ENCODE assay signal across 17 cellular contexts in genomic region chr15:40999190-40999589, GRCh38. TPM values are rescaled to one million over a fixed set of nuclear protein-coding genes. Genes with fewer than 3 reads are reported as not detected.
DNase-seq lines count a peak whose midpoint lies in the region; TF ChIP-seq lines count a peak whose summit lies in the region.
"Had no signal": no experiment of that assay in that cellular context is flagged by ENCODE, and none has a peak within 500 bp of the region (broad histone marks: within the 10 kb centered on the region; RNA-seq: fewer than 3 reads in every experiment).

No MANE protein-coding gene starts in this region.

- H3K4me1 Mint-ChIP-seq in Calu3 (ENCODE audit: low read depth, unreplicated experiment): no peaks in the 10 kb centered on the region
- H3K4me1 Mint-ChIP-seq: activated CD4-positive, alpha-beta T cell treated with anti-CD3 and anti-CD28 coated beads for 36 hours had no signal

- TF ChIP-seq EP300 in suprapubic skin (IDR thresholded peaks at IDR 0.05): no peak

- H2BK12ac ChIP-seq in mesenchymal stem cell (ENCODE audit: low read length in 2 of 2): no peak overlapping the region

- H3K4me2 ChIP-seq in PC-9 (no peak overlapping the region), mesenchymal stem cell (ENCODE audit: low read length, poor library complexity, severe bottlenecking) (no peak overlapping the region)

- no peak overlapping the region for H3K4me3 Mint-ChIP-seq in Calu3 (ENCODE audit: low read depth, unreplicated experiment)
- H3K4me3 Mint-ChIP-seq: activated CD4-positive, alpha-beta T cell treated with anti-CD3 and anti-CD28 coated beads for 36 hours had no signal

- no peak overlapping the region for H3K14ac ChIP-seq in mesenchymal stem cell (ENCODE audit: low read length in 2 of 2)

- peaks cover 12% of the 10 kb centered on the region for H3F3A ChIP-seq in PC-9 (ENCODE audit: insufficient read depth, low read depth)

- TF ChIP-seq CTCF in PC-9 (conservative IDR thresholded peaks at IDR 0.05) (no peak), Calu3 (IDR thresholded peaks at IDR 0.05; ENCODE audit: unreplicated experiment) (no peak), suprapubic skin (IDR thresholded peaks at IDR 0.05) (no peak)

- WGBS in mesenchymal stem cell: 12% methylated on average over 2 of the region's 4 CpGs
- WGBS in suprapubic skin: 95% methylated on average over 4 of the region's 4 CpGs

- no peaks in the 10 kb centered on the region for H3K9me3 Mint-ChIP-seq in Calu3 (ENCODE audit: low read depth, unreplicated experiment)

- H3K9me2 ChIP-seq in PC-9 (ENCODE audit: insufficient read depth): no peaks in the 10 kb centered on the region

- H2AFZ ChIP-seq in PC-9 (no peak overlapping the region), mesenchymal stem cell (ENCODE audit: low read depth, low read length) (no peak overlapping the region)

- H3K4me3 ChIP-seq in PC-9 (no peak overlapping the region), mesenchymal stem cell (ENCODE audit: insufficient read depth in 1 of 2, low read depth in 1 of 2, low read length in 2 of 2) (no peak overlapping the region), suprapubic skin (no peak overlapping the region)
- H3K4me3 ChIP-seq: left ventricle myocardium inferior had no signal

- no peak overlapping the region for H3K4ac ChIP-seq in mesenchymal stem cell (ENCODE audit: low read depth in 1 of 2, low read length in 2 of 2)

- H2BK15ac ChIP-seq in mesenchymal stem cell (ENCODE audit: low read depth, poor library complexity, severe bottlenecking): no peak overlapping the region

- H3K27ac ChIP-seq in PC-9 (peak overlapping the region; percentile 84), mesenchymal stem cell (ENCODE audit: low read length, poor library complexity, severe bottlenecking) (no peak overlapping the region), suprapubic skin (no peak overlapping the region)
- H3K27ac ChIP-seq: C4-2B, HL-60, left ventricle myocardium inferior had no signal

- DNase-seq in COLO829 (ENCODE audit: low spot score) (peak; percentile 46), PC-9 (peak in 1 of 2 experiments; percentile 86), dermis blood vessel endothelial cell (peak; percentile 70), mesenchymal stem cell (peak; percentile 95), Calu3 (no peak), suprapubic skin (ENCODE audit: low spot score in 2 of 2) (no peak), NCI-H2227 treated with DMSO at 0.1 percent for 48 hours (lab: John Stamatoyannopoulos, UW) (no peak)
- no peak for DNase-seq in central memory CD4-positive, alpha-beta T cell
- DNase-seq: activated CD4-positive, alpha-beta T cell treated with anti-CD3 and anti-CD28 coated beads for 36 hours; activated naive CD4-positive, alpha-beta T cell; left ventricle myocardium inferior; NCI-H1436 treated with DMSO at 0.1 percent for 48 hours; occipital lobe; SHP77; stimulated activated CD4-positive, alpha-beta T cell treated with anti-CD3 and anti-CD28 coated beads, Interleukin-2, amount 100 ng/mL, for 48 hours had no signal

- intact Hi-C loops in PC-9 (cut with micrococcal nuclease; ENCODE audit: unreplicated experiment): no loop called here
- intact Hi-C loops in Calu3 (cut with micrococcal nuclease; ENCODE audit: unreplicated experiment): no loop called here

- no peak overlapping the region for H3K9ac ChIP-seq in mesenchymal stem cell (ENCODE audit: low read length)

- BruUV-seq in PC-9 (replicated peaks; lab: Mats Ljungman, UMichigan) (no TSS peak), Calu3 (replicated peaks; lab: Mats Ljungman, UMichigan) (no TSS peak)

- H4K91ac ChIP-seq in mesenchymal stem cell (ENCODE audit: low read length): no peak overlapping the region

- H3K9me3 ChIP-seq in PC-9 (ENCODE audit: insufficient read depth, low read depth): no peaks in the 10 kb centered on the region
- no peaks in the 10 kb centered on the region for H3K9me3 ChIP-seq in mesenchymal stem cell (ENCODE audit: control insufficient read depth, low read length)
- no peaks in the 10 kb centered on the region for H3K9me3 ChIP-seq in suprapubic skin
- H3K9me3 ChIP-seq: left ventricle myocardium inferior had no signal

- H3K27ac Mint-ChIP-seq in Calu3 (ENCODE audit: unreplicated experiment): no peak overlapping the region
- H3K27ac Mint-ChIP-seq: activated CD4-positive, alpha-beta T cell treated with anti-CD3 and anti-CD28 coated beads for 36 hours had no signal

- H3K79me1 ChIP-seq in mesenchymal stem cell (replicated peaks; ENCODE audit: low read length, poor library complexity, severe bottlenecking): peaks cover 12% of the 10 kb centered on the region

- H3K79me2 ChIP-seq in PC-9 (ENCODE audit: low read depth): no peaks in the 10 kb centered on the region

- no peak for TF ChIP-seq POLR2A in suprapubic skin (IDR thresholded peaks at IDR 0.05)

- H3K36me3 ChIP-seq in PC-9 (ENCODE audit: low read depth): peaks cover 4% of the 10 kb centered on the region; the same call in 1 of the 2 replicates
- H3K36me3 ChIP-seq in mesenchymal stem cell (ENCODE audit: control insufficient read depth in 1 of 2, insufficient read depth in 2 of 2, low read depth in 1 of 2, low read length in 2 of 2): peaks cover 16 to 77% of the 10 kb centered on the region in 2 experiments
- peaks cover 54% of the 10 kb centered on the region for H3K36me3 ChIP-seq in suprapubic skin

- H3K36me3 Mint-ChIP-seq in Calu3 (ENCODE audit: insufficient read depth, unreplicated experiment): no peaks in the 10 kb centered on the region

- no peak overlapping the region for H3K23ac ChIP-seq in mesenchymal stem cell (ENCODE audit: low read length in 2 of 2)

- peaks cover 10% of the 10 kb centered on the region for H3K4me1 ChIP-seq in PC-9 (replicated peaks; ENCODE audit: insufficient read depth)
- peaks cover 1% of the 10 kb centered on the region for H3K4me1 ChIP-seq in mesenchymal stem cell (ENCODE audit: control insufficient read depth, insufficient read depth, low read depth, low read length)
- H3K4me1 ChIP-seq in suprapubic skin: no peaks in the 10 kb centered on the region

- H2BK5ac ChIP-seq in mesenchymal stem cell (ENCODE audit: low read depth, low read length, poor library complexity, severe bottlenecking): no peak overlapping the region

- CTCF ChIA-PET in PC-9 (lab: Charles Lee) (no interaction called here), Calu3 (lab: Charles Lee) (no interaction called here)

- H3K27me3 ChIP-seq in PC-9 (ENCODE audit: insufficient read depth, low read depth): no peaks in the 10 kb centered on the region
- H3K27me3 ChIP-seq in mesenchymal stem cell (ENCODE audit: control insufficient read depth in 1 of 2, insufficient read depth in 1 of 2, low read length in 2 of 2): no peaks in the 10 kb centered on the region
- H3K27me3 ChIP-seq in suprapubic skin: no peaks in the 10 kb centered on the region

- no peaks in the 10 kb centered on the region for H3K27me3 Mint-ChIP-seq in Calu3 (ENCODE audit: unreplicated experiment)
- H3K27me3 Mint-ChIP-seq: activated CD4-positive, alpha-beta T cell treated with anti-CD3 and anti-CD28 coated beads for 36 hours had no signal

- POLR2A ChIA-PET in PC-9 (lab: Charles Lee; ENCODE audit: unreplicated experiment): no interaction called here

- no peaks in the 10 kb centered on the region for H4K20me1 ChIP-seq in PC-9 (ENCODE audit: insufficient read depth)

- H2BK120ac ChIP-seq in mesenchymal stem cell (ENCODE audit: low read depth, low read length): no peak overlapping the region

- H2AK5ac ChIP-seq in mesenchymal stem cell (ENCODE audit: low read length, severe bottlenecking): no peak overlapping the region

- no peak overlapping the region for H4K8ac ChIP-seq in mesenchymal stem cell (ENCODE audit: low read length)

- H3K18ac ChIP-seq in mesenchymal stem cell (ENCODE audit: low read depth in 1 of 2, low read length in 2 of 2): no peak overlapping the region

RNA-seq across cellular contexts. Expression of gene CHAC1, which starts 45.9 kb away (rescaled TPM):
- 5.3 and 8.6 TPM in 2 replicates for total RNA-seq in PC-9 (2021)
- total RNA-seq in dermis blood vessel endothelial cell: 2.2 and 2.9 TPM in 2 replicates
- 88.1 TPM for polyA plus RNA-seq in mesenchymal stem cell (2013, experiment 1 of 2)
- polyA plus RNA-seq in mesenchymal stem cell (2013, experiment 2 of 2): 81.3 TPM
- total RNA-seq in Calu3 (2022): 5.0 and 5.2 TPM in 2 replicates
- total RNA-seq in suprapubic skin: 1 to 10 TPM in 3 of 4 donors, not detected in 1; 2.6 to 10.0 (median 3.3) TPM

Comparison
In these comparisons a context has a peak if more than half of its experiments do, and no peak if none do; other contexts are left out.
1. DNase-seq: peak in COLO829 (single experiment), dermis blood vessel endothelial cell (single experiment) and mesenchymal stem cell (single experiment); none in Calu3 (single experiment), suprapubic skin (0 of 2), NCI-H2227 treated with DMSO at 0.1 percent for 48 hours (single experiment) and central memory CD4-positive, alpha-beta T cell (single experiment).